1 cellular context compared by ENCODE assay signal in genomic region chr20:2872304-2873009, GRCh38.
TF ChIP-seq lines count a peak whose summit lies in the region.

No MANE protein-coding gene starts in this region.

TF ChIP-seq in HepG2, 621 proteins besides CTCF, POLR2A, EP300 and RAD21 (continued from another document and continues in another):
- TF ChIP-seq HOXA7 (CRISPR knock-in tag; IDR thresholded peaks at IDR 0.05) (no peak), SRSF1 (optimal IDR thresholded peaks at IDR 0.05; ENCODE audit: low read depth, low read length) (peak; percentile 22), ZBTB7B (CRISPR knock-in tag; IDR thresholded peaks at IDR 0.05) (no peak; the same call in 1 of the 2 replicates), ZNF790 (CRISPR knock-in tag; IDR thresholded peaks at IDR 0.05; ENCODE audit: borderline replicate concordance) (0 out of 2 replicates have a peak, but pooled peaks have one; percentile 21), ZNF205 (CRISPR knock-in tag; IDR thresholded peaks at IDR 0.05) (peak; percentile 51; the same call in 1 of the 2 replicates), PAWR (CRISPR knock-in tag; IDR thresholded peaks at IDR 0.05; ENCODE audit: borderline replicate concordance) (peak; percentile 33; the same call in 1 of the 2 replicates), TBX2 (CRISPR knock-in tag; IDR thresholded peaks at IDR 0.05; ENCODE audit: borderline replicate concordance) (peak; percentile 4; the same call in 1 of the 2 replicates), KMT2B (CRISPR knock-in tag; IDR thresholded peaks at IDR 0.05) (peak; percentile 74), TP53 (CRISPR knock-in tag; conservative IDR thresholded peaks at IDR 0.05) (no peak; the same call in 1 of the 2 replicates), MAF1 (CRISPR knock-in tag; IDR thresholded peaks at IDR 0.05; ENCODE audit: borderline replicate concordance) (peak; percentile 37; the same call in 1 of the 2 replicates), SNAPC5 (CRISPR knock-in tag; IDR thresholded peaks at IDR 0.05; ENCODE audit: borderline replicate concordance) (no peak), IRF2 (CRISPR knock-in tag; IDR thresholded peaks at IDR 0.05) (peak; percentile 28; the same call in 1 of the 2 replicates), RELA (CRISPR knock-in tag; IDR thresholded peaks at IDR 0.05) (no peak), PCBP1 (IDR thresholded peaks at IDR 0.05; ENCODE audit: borderline replicate concordance, low read depth, low read length) (peak; percentile 43; the same call in 1 of the 2 replicates), SRSF4 (IDR thresholded peaks at IDR 0.05; ENCODE audit: low read depth, low read length, poor library complexity, severe bottlenecking) (no peak), MAX (IDR thresholded peaks at IDR 0.05) (peak; percentile 77), DBP (CRISPR knock-in tag; IDR thresholded peaks at IDR 0.05; ENCODE audit: not compliant biosample characterization) (no peak), STAT5B (CRISPR knock-in tag; IDR thresholded peaks at IDR 0.05) (no peak), ATF6 (CRISPR knock-in tag; conservative IDR thresholded peaks at IDR 0.05) (no peak), NFATC3 (CRISPR knock-in tag; IDR thresholded peaks at IDR 0.05) (no peak), LRRFIP1 (CRISPR knock-in tag; conservative IDR thresholded peaks at IDR 0.05) (no peak), ZNF773 (CRISPR knock-in tag; IDR thresholded peaks at IDR 0.05; ENCODE audit: borderline replicate concordance) (0 out of 2 replicates have a peak, but pooled peaks have one; percentile 22), KDM4B (CRISPR knock-in tag; IDR thresholded peaks at IDR 0.05) (no peak), TEAD2 (CRISPR knock-in tag; IDR thresholded peaks at IDR 0.05) (no peak; the same call in 1 of the 2 replicates), DNMT3B (CRISPR knock-in tag; conservative IDR thresholded peaks at IDR 0.05) (no peak), HDAC6 (IDR thresholded peaks at IDR 0.05; ENCODE audit: low read depth, low read length) (no peak), DR1 (CRISPR knock-in tag; IDR thresholded peaks at IDR 0.05) (peak; percentile 50; the same call in 1 of the 2 replicates), KLF12 (CRISPR knock-in tag; IDR thresholded peaks at IDR 0.05; ENCODE audit: borderline replicate concordance) (no peak), ZNF75D (CRISPR knock-in tag; IDR thresholded peaks at IDR 0.05; ENCODE audit: borderline replicate concordance) (no peak), GMEB1 (CRISPR knock-in tag; IDR thresholded peaks at IDR 0.05; ENCODE audit: borderline replicate concordance) (no peak), ZNF709 (CRISPR knock-in tag; IDR thresholded peaks at IDR 0.05) (no peak; the same call in 1 of the 2 replicates), IRX3 (CRISPR knock-in tag; IDR thresholded peaks at IDR 0.05; ENCODE audit: borderline replicate concordance, low read depth) (0 out of 2 replicates have a peak, but pooled peaks have one; percentile 43), FOXK2 (IDR thresholded peaks at IDR 0.05) (no peak), ZNF761 (CRISPR knock-in tag; conservative IDR thresholded peaks at IDR 0.05) (no peak; the same call in 1 of the 2 replicates), POGK (CRISPR knock-in tag; conservative IDR thresholded peaks at IDR 0.05) (no peak; the same call in none of the 2 replicates), ZBTB8A (CRISPR knock-in tag; IDR thresholded peaks at IDR 0.05; ENCODE audit: borderline replicate concordance, low read depth) (no peak), TRAFD1 (CRISPR knock-in tag; IDR thresholded peaks at IDR 0.05; ENCODE audit: borderline replicate concordance) (no peak), ZNF747 (CRISPR knock-in tag; IDR thresholded peaks at IDR 0.05; ENCODE audit: borderline replicate concordance) (no peak), ZNF143 (CRISPR knock-in tag; IDR thresholded peaks at IDR 0.05) (0 out of 2 replicates have a peak, but pooled peaks have one; percentile 12), ZNF850 (CRISPR knock-in tag; conservative IDR thresholded peaks at IDR 0.05) (no peak), MED8 (CRISPR knock-in tag; IDR thresholded peaks at IDR 0.05; ENCODE audit: insufficient replicate concordance) (peak; percentile 82), ZNF10 (CRISPR knock-in tag; IDR thresholded peaks at IDR 0.05; ENCODE audit: borderline replicate concordance, low read depth) (no peak), ZNF160 (CRISPR knock-in tag; IDR thresholded peaks at IDR 0.05) (no peak; the same call in 1 of the 2 replicates), PATZ1 (CRISPR knock-in tag; IDR thresholded peaks at IDR 0.05) (peak; percentile 35; the same call in 1 of the 2 replicates), ZNF558 (CRISPR knock-in tag; IDR thresholded peaks at IDR 0.05; ENCODE audit: borderline replicate concordance) (peak; percentile 98; the same call in 1 of the 2 replicates), ZNF543 (CRISPR knock-in tag; IDR thresholded peaks at IDR 0.05) (0 out of 2 replicates have a peak, but pooled peaks have one; percentile 49), ZNF275 (CRISPR knock-in tag; IDR thresholded peaks at IDR 0.05; ENCODE audit: borderline replicate concordance) (no peak; the same call in 1 of the 2 replicates), PHF20 (CRISPR knock-in tag; IDR thresholded peaks at IDR 0.05) (0 out of 2 replicates have a peak, but pooled peaks have one; percentile 48), ZNF530 (CRISPR knock-in tag; IDR thresholded peaks at IDR 0.05; ENCODE audit: low read depth) (no peak)
